ENCODE assay signal across 21 cellular contexts in genomic region chr3:145721815-145722214, GRCh38.
A peak's percentile ranks its signal among the peaks of the same experiment; 100 is the strongest.
DNase-seq lines count a peak whose midpoint lies in the region; ATAC-seq, FAIRE-seq and TF ChIP-seq lines count a peak whose summit lies in the region.
"Had no signal": no experiment of that assay in that cellular context is flagged by ENCODE, and none has a peak within 500 bp of the region (broad histone marks: within the 10 kb centered on the region; RNA-seq: fewer than 3 reads in every experiment).

No MANE protein-coding gene starts in this region.

- no peak overlapping the region for H4K8ac ChIP-seq in neuronal stem cell (ENCODE audit: low read depth, low read length)

- H2AFZ ChIP-seq in neuronal stem cell (ENCODE audit: low read length), result peak overlapping the region; percentile 37

- H3K14ac ChIP-seq in neuronal stem cell (ENCODE audit: low read length), result no peak overlapping the region

- H3K9ac ChIP-seq in neuronal stem cell (ENCODE audit: low read depth, low read length, poor library complexity), result no peak overlapping the region
- H3K9ac ChIP-seq: BLaER1 treated with 17β-estradiol and CSF1 and Interleukin-3, amounts not matched to agents 10 nM and 100 nM had no signal

- H3K27ac Mint-ChIP-seq in activated CD4-positive, alpha-beta T cell treated with anti-CD3 and anti-CD28 coated beads for 36 hours, result no peak overlapping the region
- H3K27ac Mint-ChIP-seq in activated CD4-positive, alpha-beta T cell treated with anti-CD3 and anti-CD28 coated beads, Interleukin-2, amount 10 ng/mL, durations not matched to agents 7 days and 5 days, result no peak overlapping the region
- no peak overlapping the region for H3K27ac Mint-ChIP-seq in activated T-helper 17 cell treated with anti-CD3 and anti-CD28 coated beads, Interleukin-2, amount 50 U/mL, for 72 hours
- H3K27ac Mint-ChIP-seq in CD8-positive, alpha-beta memory T cell, result no peak overlapping the region
- H3K27ac Mint-ChIP-seq: B cell; CD8-positive, alpha-beta T cell; HFFc6; IgD-negative memory B cell had no signal

- CTCF ChIA-PET in activated CD4-positive, alpha-beta T cell treated with anti-CD3 and anti-CD28 coated beads for 36 hours (lab: Charles Lee), result no interaction called here
- CTCF ChIA-PET in activated CD4-positive, alpha-beta T cell treated with anti-CD3 and anti-CD28 coated beads, Interleukin-2, amount 10 ng/mL, durations not matched to agents 7 days and 5 days (lab: Charles Lee), result no interaction called here
- CTCF ChIA-PET in CD8-positive, alpha-beta memory T cell (lab: Charles Lee), result no interaction called here

- H3K4me1 ChIP-seq in neuronal stem cell (ENCODE audit: control insufficient read depth in 2 of 2, insufficient read depth in 1 of 2, low read depth in 1 of 2, low read length in 2 of 2), result peaks cover 0 to 8% of the 10 kb centered on the region in 2 donors
- H3K4me1 ChIP-seq in CD8-positive, alpha-beta memory T cell (ENCODE audit: insufficient read depth, low read length), result no peaks in the 10 kb centered on the region
- H3K4me1 ChIP-seq: BLaER1 treated with 17β-estradiol and CSF1 and Interleukin-3, amounts not matched to agents 10 nM and 100 nM had no signal

- TF ChIP-seq POLR2A in GM12891 (IDR thresholded peaks at IDR 0.05; ENCODE audit: low read depth, low read length), result no peak

- no peak overlapping the region for H2BK5ac ChIP-seq in neuronal stem cell (ENCODE audit: low read length)

- no peak overlapping the region for H3K4me3 Mint-ChIP-seq in activated CD4-positive, alpha-beta T cell treated with anti-CD3 and anti-CD28 coated beads for 36 hours
- H3K4me3 Mint-ChIP-seq in activated CD4-positive, alpha-beta T cell treated with anti-CD3 and anti-CD28 coated beads, Interleukin-2, amount 10 ng/mL, durations not matched to agents 7 days and 5 days, result no peak overlapping the region
- H3K4me3 Mint-ChIP-seq in activated T-helper 17 cell treated with anti-CD3 and anti-CD28 coated beads, Interleukin-2, amount 50 U/mL, for 72 hours, result no peak overlapping the region
- H3K4me3 Mint-ChIP-seq in CD8-positive, alpha-beta memory T cell, result no peak overlapping the region
- H3K4me3 Mint-ChIP-seq: B cell; CD8-positive, alpha-beta T cell; HFFc6; IgD-negative memory B cell had no signal

- no peak overlapping the region for H3K27ac ChIP-seq in neuronal stem cell (replicated peaks; ENCODE audit: low read length)
- no peak overlapping the region for H3K27ac ChIP-seq in CD8-positive, alpha-beta memory T cell (ENCODE audit: low read depth, low read length)
- H3K27ac ChIP-seq: BLaER1 treated with 17β-estradiol and CSF1 and Interleukin-3, amounts not matched to agents 10 nM and 100 nM had no signal

- peak; percentile 12 for ATAC-seq in activated CD4-positive, alpha-beta T cell treated with anti-CD3 and anti-CD28 coated beads for 36 hours
- ATAC-seq in activated T-helper 17 cell treated with anti-CD3 and anti-CD28 coated beads, Interleukin-2, amount 50 U/mL, for 72 hours (replicated peaks), result peak; percentile 16
- no peak for ATAC-seq in GM18907 (IDR thresholded peaks at IDR 0.05; ENCODE audit: unreplicated experiment)
- ATAC-seq: CD8-positive, alpha-beta T cell; HCT116; HepG2 had no signal

- H3K4me1 Mint-ChIP-seq in activated CD4-positive, alpha-beta T cell treated with anti-CD3 and anti-CD28 coated beads for 36 hours, result no peaks in the 10 kb centered on the region
- no peaks in the 10 kb centered on the region for H3K4me1 Mint-ChIP-seq in activated CD4-positive, alpha-beta T cell treated with anti-CD3 and anti-CD28 coated beads, Interleukin-2, amount 10 ng/mL, durations not matched to agents 7 days and 5 days
- no peaks in the 10 kb centered on the region for H3K4me1 Mint-ChIP-seq in activated T-helper 17 cell treated with anti-CD3 and anti-CD28 coated beads, Interleukin-2, amount 50 U/mL, for 72 hours
- no peaks in the 10 kb centered on the region for H3K4me1 Mint-ChIP-seq in CD8-positive, alpha-beta memory T cell
- H3K4me1 Mint-ChIP-seq: B cell, IgD-negative memory B cell had no signal

- H3K18ac ChIP-seq in neuronal stem cell (ENCODE audit: low read length), result no peak overlapping the region

- no peak overlapping the region for H3K4me3 ChIP-seq in neuronal stem cell (ENCODE audit: low read length in 2 of 2)
- no peak overlapping the region for H3K4me3 ChIP-seq in CD8-positive, alpha-beta memory T cell (ENCODE audit: low read length)
- H3K4me3 ChIP-seq: BLaER1 treated with 17β-estradiol and CSF1 and Interleukin-3, amounts not matched to agents 10 nM and 100 nM had no signal

- no peaks in the 10 kb centered on the region for H3K9me3 Mint-ChIP-seq in activated CD4-positive, alpha-beta T cell treated with anti-CD3 and anti-CD28 coated beads for 36 hours (ENCODE audit: low read depth)
- H3K9me3 Mint-ChIP-seq in activated CD4-positive, alpha-beta T cell treated with anti-CD3 and anti-CD28 coated beads, Interleukin-2, amount 10 ng/mL, durations not matched to agents 7 days and 5 days, result no peaks in the 10 kb centered on the region
- no peaks in the 10 kb centered on the region for H3K9me3 Mint-ChIP-seq in activated T-helper 17 cell treated with anti-CD3 and anti-CD28 coated beads, Interleukin-2, amount 50 U/mL, for 72 hours
- peaks cover 0 to 6% (median 0%) of the 10 kb centered on the region in 5 donors for H3K9me3 Mint-ChIP-seq in CD8-positive, alpha-beta memory T cell
- H3K9me3 Mint-ChIP-seq: CD8-positive, alpha-beta T cell had no signal

- no peaks in the 10 kb centered on the region for H3K27me3 ChIP-seq in neuronal stem cell (ENCODE audit: control insufficient read depth in 3 of 3, insufficient read depth in 3 of 3, low read depth in 1 of 3, low read length in 3 of 3)
- no peaks in the 10 kb centered on the region for H3K27me3 ChIP-seq in CD8-positive, alpha-beta memory T cell (ENCODE audit: insufficient read depth, low read length, poor library complexity, severe bottlenecking)
- H3K27me3 ChIP-seq: BLaER1 treated with 17β-estradiol and CSF1 and Interleukin-3, amounts not matched to agents 10 nM and 100 nM had no signal

- H2BK12ac ChIP-seq in neuronal stem cell (ENCODE audit: low read length), result no peak overlapping the region

- no peak overlapping the region for H3K4me2 ChIP-seq in neuronal stem cell (ENCODE audit: insufficient read depth, low read length, poor library complexity, severe bottlenecking)
- H3K4me2 ChIP-seq: BLaER1 treated with 17β-estradiol and CSF1 and Interleukin-3, amounts not matched to agents 10 nM and 100 nM had no signal

- no peak overlapping the region for H2BK120ac ChIP-seq in neuronal stem cell (ENCODE audit: low read depth, low read length)

- H3K79me1 ChIP-seq in neuronal stem cell (ENCODE audit: low read depth, low read length), result no peaks in the 10 kb centered on the region

- FAIRE-seq in D721Med (lab: Jason Lieb, UNC), result peak; percentile 38
- no peak for FAIRE-seq in GM12891 (lab: Jason Lieb, UNC)
- FAIRE-seq: GM12892, GM18507, HepG2 had no signal

- H2BK15ac ChIP-seq in neuronal stem cell (ENCODE audit: low read length), result no peak overlapping the region

- H3K27me3 Mint-ChIP-seq in activated CD4-positive, alpha-beta T cell treated with anti-CD3 and anti-CD28 coated beads for 36 hours, result no peaks in the 10 kb centered on the region
- no peaks in the 10 kb centered on the region for H3K27me3 Mint-ChIP-seq in activated CD4-positive, alpha-beta T cell treated with anti-CD3 and anti-CD28 coated beads, Interleukin-2, amount 10 ng/mL, durations not matched to agents 7 days and 5 days
- no peaks in the 10 kb centered on the region for H3K27me3 Mint-ChIP-seq in activated T-helper 17 cell treated with anti-CD3 and anti-CD28 coated beads, Interleukin-2, amount 50 U/mL, for 72 hours
- no peaks in the 10 kb centered on the region for H3K27me3 Mint-ChIP-seq in CD8-positive, alpha-beta memory T cell
- H3K27me3 Mint-ChIP-seq: B cell, IgD-negative memory B cell had no signal

- H3K23ac ChIP-seq in neuronal stem cell (ENCODE audit: low read depth, low read length, poor library complexity), result no peak overlapping the region

- POLR2A ChIA-PET in activated CD4-positive, alpha-beta T cell treated with anti-CD3 and anti-CD28 coated beads for 36 hours (lab: Charles Lee), result no interaction called here
- POLR2A ChIA-PET in activated CD4-positive, alpha-beta T cell treated with anti-CD3 and anti-CD28 coated beads, Interleukin-2, amount 10 ng/mL, durations not matched to agents 7 days and 5 days (lab: Charles Lee), result no interaction called here
- POLR2A ChIA-PET in CD8-positive, alpha-beta memory T cell (lab: Charles Lee), result no interaction called here

- DNase-seq in activated CD4-positive, alpha-beta T cell treated with anti-CD3 and anti-CD28 coated beads for 36 hours, result no peak
- DNase-seq in activated CD4-positive, alpha-beta T cell treated with anti-CD3 and anti-CD28 coated beads, Interleukin-2, amount 10 ng/mL, durations not matched to agents 7 days and 5 days, result no peak
- no peak for DNase-seq in D721Med (ENCODE audit: insufficient read length, low spot score)
- DNase-seq in neuronal stem cell (ENCODE audit: low spot score), result no peak
- DNase-seq in GM12891 (ENCODE audit: insufficient read length, low spot score), result no peak
- no peak for DNase-seq in CD8-positive, alpha-beta memory T cell
- DNase-seq: 8988T; CD8-positive, alpha-beta T cell; COR-L47; GOT3; H7; HFFc6 had no signal

- WGBS in neuronal stem cell (ENCODE audit: extremely low coverage in 2 of 2, insufficient read length in 2 of 2, insufficient replicate concordance in 1 of 2), 2 donors, result no CpG with 5 or more reads among the region's 1 CpG

- H3K9me3 ChIP-seq in neuronal stem cell (replicated peaks in 1 of 2; ENCODE audit: control insufficient read depth in 2 of 2, insufficient read depth in 1 of 2, low read depth in 1 of 2, low read length in 2 of 2), result no peaks in the 10 kb centered on the region
- no peaks in the 10 kb centered on the region for H3K9me3 ChIP-seq in CD8-positive, alpha-beta memory T cell (ENCODE audit: low read length)
- H3K9me3 ChIP-seq: BLaER1 treated with 17β-estradiol and CSF1 and Interleukin-3, amounts not matched to agents 10 nM and 100 nM had no signal

- intact Hi-C loops in activated CD4-positive, alpha-beta T cell treated with anti-CD3 and anti-CD28 coated beads for 36 hours (cut with DNase I, micrococcal nuclease), result no loop called here

- H3K36me3 ChIP-seq in neuronal stem cell (replicated peaks in 1 of 2; ENCODE audit: control insufficient read depth in 2 of 2, insufficient read depth in 2 of 2, low read length in 2 of 2), result no peaks in the 10 kb centered on the region
- no peaks in the 10 kb centered on the region for H3K36me3 ChIP-seq in CD8-positive, alpha-beta memory T cell (ENCODE audit: insufficient read depth, low read length)
- H3K36me3 ChIP-seq: BLaER1 treated with 17β-estradiol and CSF1 and Interleukin-3, amounts not matched to agents 10 nM and 100 nM had no signal

- no peaks in the 10 kb centered on the region for H3K36me3 Mint-ChIP-seq in activated CD4-positive, alpha-beta T cell treated with anti-CD3 and anti-CD28 coated beads for 36 hours (ENCODE audit: low read depth)
- no peaks in the 10 kb centered on the region for H3K36me3 Mint-ChIP-seq in activated CD4-positive, alpha-beta T cell treated with anti-CD3 and anti-CD28 coated beads, Interleukin-2, amount 10 ng/mL, durations not matched to agents 7 days and 5 days (ENCODE audit: low read depth)
- H3K36me3 Mint-ChIP-seq in activated T-helper 17 cell treated with anti-CD3 and anti-CD28 coated beads, Interleukin-2, amount 50 U/mL, for 72 hours (ENCODE audit: low read depth), result no peaks in the 10 kb centered on the region
- no peaks in the 10 kb centered on the region for H3K36me3 Mint-ChIP-seq in CD8-positive, alpha-beta memory T cell
- H3K36me3 Mint-ChIP-seq: CD8-positive, alpha-beta T cell; IgD-negative memory B cell had no signal

- H3K4ac ChIP-seq in neuronal stem cell (ENCODE audit: low read length), result no peak overlapping the region

- H2AK5ac ChIP-seq in neuronal stem cell (ENCODE audit: low read depth, low read length), result no peak overlapping the region

- no peak for TF ChIP-seq CTCF in D721Med (IDR thresholded peaks at IDR 0.05; ENCODE audit: insufficient read depth, missing control alignments)

- no peak overlapping the region for H4K91ac ChIP-seq in neuronal stem cell (ENCODE audit: low read depth, low read length, poor library complexity)
